ENCODE assay signal across 22 cellular contexts in genomic region chr3:147934316-147935188, GRCh38.
DNase-seq lines count a peak whose midpoint lies in the region; ATAC-seq and TF ChIP-seq lines count a peak whose summit lies in the region.
"Had no signal": no experiment of that assay in that cellular context is flagged by ENCODE, and none has a peak within 500 bp of the region (broad histone marks: within the 10 kb centered on the region; RNA-seq: fewer than 3 reads in every experiment).

No MANE protein-coding gene starts in this region.

- H2BK120ac ChIP-seq in neuronal stem cell (ENCODE audit: low read depth, low read length): no peak overlapping the region

- H3K27me3 ChIP-seq in endodermal cell (ENCODE audit: control insufficient read depth, insufficient read depth, low read length, poor library complexity, severe bottlenecking) (no peaks in the 10 kb centered on the region), neuronal stem cell (ENCODE audit: control insufficient read depth in 3 of 3, insufficient read depth in 3 of 3, low read depth in 1 of 3, low read length in 3 of 3) (no peaks in the 10 kb centered on the region)
- H3K27me3 ChIP-seq: BE2C had no signal

- H2BK12ac ChIP-seq in neuronal stem cell (ENCODE audit: low read length): no peak overlapping the region

- H3K36me3 ChIP-seq in endodermal cell (ENCODE audit: control insufficient read depth, insufficient read depth, low read length) (no peaks in the 10 kb centered on the region), neuronal stem cell (replicated peaks in 1 of 2; ENCODE audit: control insufficient read depth in 2 of 2, insufficient read depth in 2 of 2, low read length in 2 of 2) (no peaks in the 10 kb centered on the region)
- H3K36me3 ChIP-seq: BE2C, heart right ventricle, lower lobe of right lung, prostate gland had no signal

- no peak overlapping the region for H3K9ac ChIP-seq in endodermal cell (ENCODE audit: extremely low read depth, low read length, poor library complexity, severe bottlenecking)
- H3K9ac ChIP-seq in neuronal stem cell (ENCODE audit: low read depth, low read length, poor library complexity): no peak overlapping the region

- H2AK5ac ChIP-seq in neuronal stem cell (ENCODE audit: low read depth, low read length): no peak overlapping the region

- no peak overlapping the region for H2BK15ac ChIP-seq in neuronal stem cell (ENCODE audit: low read length)

- H3K14ac ChIP-seq in neuronal stem cell (ENCODE audit: low read length): no peak overlapping the region

- DNase-seq in NCI-H345 treated with DMSO at 0.1 percent for 48 hours (lab: John Stamatoyannopoulos, UW; ENCODE audit: unreplicated experiment) (peak; percentile 35), NCI-H345 (lab: John Stamatoyannopoulos, UW) (no peak), NCI-H146 treated with DMSO at 0.1 percent for 48 hours (lab: John Stamatoyannopoulos, UW; ENCODE audit: unreplicated experiment) (peak; percentile 100), endodermal cell (peak; percentile 56), neuronal stem cell (ENCODE audit: low spot score) (no peak)
- DNase-seq in stimulated activated CD4-positive, alpha-beta T cell treated with anti-CD3 and anti-CD28 coated beads, Interleukin-2, amount 100 ng/mL, for 48 hours: no peak
- DNase-seq in stimulated activated CD4-positive, alpha-beta T cell treated with anti-CD3 and anti-CD28 coated beads, Interleukin-4, amount 100 ng/mL, for 4 hours: no peak
- DNase-seq: activated CD4-positive, alpha-beta T cell treated with anti-CD3 and anti-CD28 coated beads, Interleukin-2, amount 10 ng/mL, durations not matched to agents 24 days and 14 days; activated CD8-positive, alpha-beta memory T cell treated with anti-CD3 and anti-CD28 coated beads, Interleukin-2, amount 10 ng/mL, durations not matched to agents 7 days and 5 days; anterior cingulate cortex; BE2C; heart right ventricle; kidney; lower lobe of right lung; NCI-H1048; substantia nigra had no signal

- H3K27me3 Mint-ChIP-seq in endodermal cell (ENCODE audit: insufficient read depth): no peaks in the 10 kb centered on the region
- H3K27me3 Mint-ChIP-seq: activated CD4-positive, alpha-beta T cell treated with anti-CD3 and anti-CD28 coated beads, Interleukin-2, amount 10 ng/mL, durations not matched to agents 24 days and 14 days; activated CD8-positive, alpha-beta memory T cell treated with anti-CD3 and anti-CD28 coated beads, Interleukin-2, amount 10 ng/mL, durations not matched to agents 7 days and 5 days; activated naive CD4-positive, alpha-beta T cell treated with anti-CD3 and anti-CD28 coated beads, Interleukin-2, amount 50 U/mL, for 24 hours; dendritic cell treated with granulocyte-macrophage colony-stimulating factor and Interleukin-4, amounts not matched to agents 40 ng/mL and 50 ng/mL, for 4 days had no signal

- H3K9me3 ChIP-seq in endodermal cell (ENCODE audit: control insufficient read depth, low read length): no peaks in the 10 kb centered on the region
- H3K9me3 ChIP-seq in neuronal stem cell (replicated peaks in 1 of 2; ENCODE audit: control insufficient read depth in 2 of 2, insufficient read depth in 1 of 2, low read depth in 1 of 2, low read length in 2 of 2): no peaks in the 10 kb centered on the region
- H3K9me3 ChIP-seq: A549, BE2C, heart right ventricle, lower lobe of right lung, prostate gland had no signal

- ATAC-seq in GM19035 (IDR thresholded peaks at IDR 0.05; ENCODE audit: unreplicated experiment): no peak
- ATAC-seq: A549; activated CD8-positive, alpha-beta memory T cell treated with anti-CD3 and anti-CD28 coated beads, Interleukin-2, amount 10 ng/mL, durations not matched to agents 7 days and 5 days; heart right ventricle; lower lobe of right lung had no signal

- H3K4me3 Mint-ChIP-seq in endodermal cell: no peak overlapping the region
- H3K4me3 Mint-ChIP-seq: activated CD4-positive, alpha-beta T cell treated with anti-CD3 and anti-CD28 coated beads, Interleukin-2, amount 10 ng/mL, durations not matched to agents 24 days and 14 days; activated CD8-positive, alpha-beta memory T cell treated with anti-CD3 and anti-CD28 coated beads, Interleukin-2, amount 10 ng/mL, durations not matched to agents 7 days and 5 days; activated naive CD4-positive, alpha-beta T cell treated with anti-CD3 and anti-CD28 coated beads, Interleukin-2, amount 50 U/mL, for 24 hours; activated T-helper 1 cell treated with anti-CD3 and anti-CD28 coated beads, Interleukin-12 subunit alpha, Interleukin-12 subunit beta, Interleukin-2, Interleukin-4 antibody, amounts not matched to agents 30 ng/mL and 10 ng/mL and 1 ng/mL, durations not matched to agents 14 hours and 24 hours and 36 hours; dendritic cell treated with granulocyte-macrophage colony-stimulating factor and Interleukin-4, amounts not matched to agents 40 ng/mL and 50 ng/mL, for 4 days had no signal

- peaks cover 23% of the 10 kb centered on the region for H3K4me1 Mint-ChIP-seq in endodermal cell
- H3K4me1 Mint-ChIP-seq: activated CD4-positive, alpha-beta T cell treated with anti-CD3 and anti-CD28 coated beads, Interleukin-2, amount 10 ng/mL, durations not matched to agents 24 days and 14 days; activated CD8-positive, alpha-beta memory T cell treated with anti-CD3 and anti-CD28 coated beads, Interleukin-2, amount 10 ng/mL, durations not matched to agents 7 days and 5 days; activated naive CD4-positive, alpha-beta T cell treated with anti-CD3 and anti-CD28 coated beads, Interleukin-2, amount 50 U/mL, for 24 hours had no signal

- TF ChIP-seq CTCF in endodermal cell (conservative IDR thresholded peaks at IDR 0.05): no peak

- H3K4me2 ChIP-seq in neuronal stem cell (ENCODE audit: insufficient read depth, low read length, poor library complexity, severe bottlenecking): no peak overlapping the region
- H3K4me2 ChIP-seq: A549 had no signal

- H3K27ac ChIP-seq in endodermal cell (ENCODE audit: low read depth, low read length) (peak overlapping the region; percentile 37), neuronal stem cell (replicated peaks; ENCODE audit: low read length) (peak overlapping the region; percentile 70)
- H3K27ac ChIP-seq: A549, heart right ventricle, lower lobe of right lung, prostate gland had no signal

- H3K4ac ChIP-seq in neuronal stem cell (ENCODE audit: low read length): no peak overlapping the region

- H3K27ac Mint-ChIP-seq in endodermal cell: no peak overlapping the region
- H3K27ac Mint-ChIP-seq: activated CD4-positive, alpha-beta T cell treated with anti-CD3 and anti-CD28 coated beads, Interleukin-2, amount 10 ng/mL, durations not matched to agents 24 days and 14 days; activated CD8-positive, alpha-beta memory T cell treated with anti-CD3 and anti-CD28 coated beads, Interleukin-2, amount 10 ng/mL, durations not matched to agents 7 days and 5 days; activated naive CD4-positive, alpha-beta T cell treated with anti-CD3 and anti-CD28 coated beads, Interleukin-2, amount 50 U/mL, for 24 hours; activated T-helper 1 cell treated with anti-CD3 and anti-CD28 coated beads, Interleukin-12 subunit alpha, Interleukin-12 subunit beta, Interleukin-2, Interleukin-4 antibody, amounts not matched to agents 30 ng/mL and 10 ng/mL and 1 ng/mL, durations not matched to agents 14 hours and 24 hours and 36 hours; dendritic cell treated with granulocyte-macrophage colony-stimulating factor and Interleukin-4, amounts not matched to agents 40 ng/mL and 50 ng/mL, for 4 days had no signal

- no peak overlapping the region for H3K18ac ChIP-seq in neuronal stem cell (ENCODE audit: low read length)

- 0% methylated on average over 1 of the region's 4 CpGs for WGBS in endodermal cell (ENCODE audit: insufficient coverage in 1 of 2, insufficient read length in 1 of 2), 2 experiments
- WGBS in neuronal stem cell (ENCODE audit: extremely low coverage in 2 of 2, insufficient read length in 2 of 2, insufficient replicate concordance in 1 of 2), 2 donors: no CpG with 5 or more reads among the region's 4 CpGs

- H3K23ac ChIP-seq in neuronal stem cell (ENCODE audit: low read depth, low read length, poor library complexity): no peak overlapping the region

- H3K9me3 Mint-ChIP-seq in endodermal cell: no peaks in the 10 kb centered on the region
- H3K9me3 Mint-ChIP-seq: activated CD4-positive, alpha-beta T cell treated with anti-CD3 and anti-CD28 coated beads, Interleukin-2, amount 10 ng/mL, durations not matched to agents 24 days and 14 days; activated naive CD4-positive, alpha-beta T cell treated with anti-CD3 and anti-CD28 coated beads, Interleukin-2, amount 50 U/mL, for 24 hours; activated T-helper 1 cell treated with anti-CD3 and anti-CD28 coated beads, Interleukin-12 subunit alpha, Interleukin-12 subunit beta, Interleukin-2, Interleukin-4 antibody, amounts not matched to agents 30 ng/mL and 10 ng/mL and 1 ng/mL, durations not matched to agents 14 hours and 24 hours and 36 hours; dendritic cell treated with granulocyte-macrophage colony-stimulating factor and Interleukin-4, amounts not matched to agents 40 ng/mL and 50 ng/mL, for 4 days had no signal

- H4K8ac ChIP-seq in neuronal stem cell (ENCODE audit: low read depth, low read length): no peak overlapping the region

- H2AFZ ChIP-seq in neuronal stem cell (ENCODE audit: low read length): peak overlapping the region; percentile 6

- H3K4me3 ChIP-seq in endodermal cell (ENCODE audit: low read length) (no peak overlapping the region), neuronal stem cell (ENCODE audit: low read length in 2 of 2) (no peak overlapping the region)
- H3K4me3 ChIP-seq: A549, heart right ventricle, lower lobe of right lung, prostate gland had no signal

- H3K36me3 Mint-ChIP-seq in endodermal cell (ENCODE audit: low read depth): no peaks in the 10 kb centered on the region
- H3K36me3 Mint-ChIP-seq: activated CD8-positive, alpha-beta memory T cell treated with anti-CD3 and anti-CD28 coated beads, Interleukin-2, amount 10 ng/mL, durations not matched to agents 7 days and 5 days; activated naive CD4-positive, alpha-beta T cell treated with anti-CD3 and anti-CD28 coated beads, Interleukin-2, amount 50 U/mL, for 24 hours had no signal

- peaks cover 3% of the 10 kb centered on the region for H3K4me1 ChIP-seq in endodermal cell (ENCODE audit: control insufficient read depth, insufficient read depth, low read length)
- H3K4me1 ChIP-seq in neuronal stem cell (ENCODE audit: control insufficient read depth in 2 of 2, insufficient read depth in 1 of 2, low read depth in 1 of 2, low read length in 2 of 2): peaks cover 3 to 44% of the 10 kb centered on the region in 2 donors
- H3K4me1 ChIP-seq: A549, BE2C, heart right ventricle, lower lobe of right lung, prostate gland had no signal

- no peak overlapping the region for H4K91ac ChIP-seq in neuronal stem cell (ENCODE audit: low read depth, low read length, poor library complexity)

- no peaks in the 10 kb centered on the region for H3K79me1 ChIP-seq in neuronal stem cell (ENCODE audit: low read depth, low read length)

- H2BK5ac ChIP-seq in neuronal stem cell (ENCODE audit: low read length): no peak overlapping the region

Comparison
In these comparisons a context has a peak if more than half of its experiments do, and no peak if none do; other contexts are left out.
1. DNase-seq: peak in NCI-H345 treated with DMSO at 0.1 percent for 48 hours (single experiment), NCI-H146 treated with DMSO at 0.1 percent for 48 hours (single experiment) and endodermal cell (single experiment); none in NCI-H345 (single experiment), neuronal stem cell (single experiment), stimulated activated CD4-positive, alpha-beta T cell treated with anti-CD3 and anti-CD28 coated beads, Interleukin-2, amount 100 ng/mL, for 48 hours (0 of 2) and stimulated activated CD4-positive, alpha-beta T cell treated with anti-CD3 and anti-CD28 coated beads, Interleukin-4, amount 100 ng/mL, for 4 hours (0 of 2).